In genomic region chr11:35349897-35350296, GRCh38 we compare ENCODE assay signal across 19 cellular contexts.
DNase-seq lines count a peak whose midpoint lies in the region; ATAC-seq lines count a peak whose summit lies in the region.
"Had no signal": no experiment of that assay in that cellular context is flagged by ENCODE, and none has a peak within 500 bp of the region (broad histone marks: within the 10 kb centered on the region; RNA-seq: fewer than 3 reads in every experiment).

No MANE protein-coding gene starts in this region.

- H3K27me3 Mint-ChIP-seq in activated CD4-positive, alpha-beta T cell treated with anti-CD3 and anti-CD28 coated beads, Interleukin-2, amount 10 ng/mL, durations not matched to agents 24 days and 14 days = no peaks in the 10 kb centered on the region
- H3K27me3 Mint-ChIP-seq in activated naive CD4-positive, alpha-beta T cell treated with anti-CD3 and anti-CD28 coated beads, Interleukin-2, amount 50 U/mL, for 24 hours = no peaks in the 10 kb centered on the region
- H3K27me3 Mint-ChIP-seq in activated T-helper 17 cell treated with anti-CD3 and anti-CD28 coated beads, Interleukin-2, amount 50 U/mL, for 72 hours = no peaks in the 10 kb centered on the region
- H3K27me3 Mint-ChIP-seq in stimulated activated naive CD8-positive, alpha-beta T cell treated with anti-CD3 and anti-CD28 coated beads, Interleukin-15, amount 100 ng/mL, for 72 hours = peaks cover 11% of the 10 kb centered on the region

- peaks cover 20% of the 10 kb centered on the region for H3K4me1 Mint-ChIP-seq in activated CD4-positive, alpha-beta T cell treated with anti-CD3 and anti-CD28 coated beads, Interleukin-2, amount 10 ng/mL, durations not matched to agents 24 days and 14 days
- H3K4me1 Mint-ChIP-seq in activated naive CD4-positive, alpha-beta T cell treated with anti-CD3 and anti-CD28 coated beads, Interleukin-2, amount 50 U/mL, for 24 hours = peaks cover 59% of the 10 kb centered on the region
- H3K4me1 Mint-ChIP-seq in activated T-helper 17 cell treated with anti-CD3 and anti-CD28 coated beads, Interleukin-2, amount 50 U/mL, for 72 hours = peaks cover 11% of the 10 kb centered on the region
- peaks cover 40% of the 10 kb centered on the region for H3K4me1 Mint-ChIP-seq in stimulated activated naive CD8-positive, alpha-beta T cell treated with anti-CD3 and anti-CD28 coated beads, Interleukin-15, amount 100 ng/mL, for 72 hours

- intact Hi-C loops in activated CD4-positive, alpha-beta T cell treated with anti-CD3 and anti-CD28 coated beads, Interleukin-2, amount 10 ng/mL, durations not matched to agents 24 days and 14 days (cut with micrococcal nuclease) = no loop called here

- peaks cover 9% of the 10 kb centered on the region for H3K9me3 Mint-ChIP-seq in activated CD4-positive, alpha-beta T cell treated with anti-CD3 and anti-CD28 coated beads, Interleukin-2, amount 10 ng/mL, durations not matched to agents 24 days and 14 days
- no peaks in the 10 kb centered on the region for H3K9me3 Mint-ChIP-seq in activated naive CD4-positive, alpha-beta T cell treated with anti-CD3 and anti-CD28 coated beads, Interleukin-2, amount 50 U/mL, for 24 hours
- H3K9me3 Mint-ChIP-seq in activated T-helper 17 cell treated with anti-CD3 and anti-CD28 coated beads, Interleukin-2, amount 50 U/mL, for 72 hours = no peaks in the 10 kb centered on the region
- H3K9me3 Mint-ChIP-seq in stimulated activated naive CD8-positive, alpha-beta T cell treated with anti-CD3 and anti-CD28 coated beads, Interleukin-15, amount 100 ng/mL, for 72 hours = no peaks in the 10 kb centered on the region

- peak overlapping the region; percentile 4 for H3K4me3 Mint-ChIP-seq in activated CD4-positive, alpha-beta T cell treated with anti-CD3 and anti-CD28 coated beads, Interleukin-2, amount 10 ng/mL, durations not matched to agents 24 days and 14 days
- peak overlapping the region; percentile 77 for H3K4me3 Mint-ChIP-seq in activated naive CD4-positive, alpha-beta T cell treated with anti-CD3 and anti-CD28 coated beads, Interleukin-2, amount 50 U/mL, for 24 hours
- peak overlapping the region; percentile 58 for H3K4me3 Mint-ChIP-seq in activated T-helper 17 cell treated with anti-CD3 and anti-CD28 coated beads, Interleukin-2, amount 50 U/mL, for 72 hours
- peak overlapping the region in 1 of 2 donors; percentile 1 for H3K4me3 Mint-ChIP-seq in stimulated activated naive CD8-positive, alpha-beta T cell treated with anti-CD3 and anti-CD28 coated beads, Interleukin-15, amount 100 ng/mL, for 72 hours

- ATAC-seq in activated T-helper 17 cell treated with anti-CD3 and anti-CD28 coated beads, Interleukin-2, amount 50 U/mL, for 72 hours (replicated peaks) = peak; percentile 49
- peak; percentile 64 for ATAC-seq in stimulated activated naive CD8-positive, alpha-beta T cell treated with anti-CD3 and anti-CD28 coated beads, Interleukin-15, amount 100 ng/mL, for 72 hours
- ATAC-seq: GM12878 had no signal

- no peak for DNase-seq in activated CD4-positive, alpha-beta T cell treated with anti-CD3 and anti-CD28 coated beads, Interleukin-2, amount 10 ng/mL, durations not matched to agents 24 days and 14 days
- DNase-seq in activated CD4-positive, alpha-beta T cell treated with anti-CD3 and anti-CD28 coated beads for 4 hours = no peak
- no peak for DNase-seq in activated naive CD4-positive, alpha-beta T cell (lab: John Stamatoyannopoulos, UW)
- no peak for DNase-seq in stimulated activated naive CD8-positive, alpha-beta T cell treated with anti-CD3 and anti-CD28 coated beads, Interleukin-15, amount 100 ng/mL, for 72 hours
- DNase-seq in DMS 273 treated with DMSO at 0.1 percent for 48 hours (lab: John Stamatoyannopoulos, UW) (no peak), NCI-H510A (lab: John Stamatoyannopoulos, UW) (no peak)
- DNase-seq: 8988T, DMS79, IMR-90, NCI-H1105, NCI-H1694, NCI-H2081, NCI-H2171, NCI-H345, NCI-H526, Peyer's patch had no signal

- H3K36me3 Mint-ChIP-seq in activated CD4-positive, alpha-beta T cell treated with anti-CD3 and anti-CD28 coated beads, Interleukin-2, amount 10 ng/mL, durations not matched to agents 24 days and 14 days (ENCODE audit: low read depth) = peaks cover 3% of the 10 kb centered on the region
- H3K36me3 Mint-ChIP-seq in activated naive CD4-positive, alpha-beta T cell treated with anti-CD3 and anti-CD28 coated beads, Interleukin-2, amount 50 U/mL, for 24 hours = no peaks in the 10 kb centered on the region
- no peaks in the 10 kb centered on the region for H3K36me3 Mint-ChIP-seq in activated T-helper 17 cell treated with anti-CD3 and anti-CD28 coated beads, Interleukin-2, amount 50 U/mL, for 72 hours (ENCODE audit: low read depth)

- no peak overlapping the region for H3K27ac Mint-ChIP-seq in activated CD4-positive, alpha-beta T cell treated with anti-CD3 and anti-CD28 coated beads, Interleukin-2, amount 10 ng/mL, durations not matched to agents 24 days and 14 days
- peak overlapping the region; percentile 75 for H3K27ac Mint-ChIP-seq in activated naive CD4-positive, alpha-beta T cell treated with anti-CD3 and anti-CD28 coated beads, Interleukin-2, amount 50 U/mL, for 24 hours
- no peak overlapping the region for H3K27ac Mint-ChIP-seq in activated T-helper 17 cell treated with anti-CD3 and anti-CD28 coated beads, Interleukin-2, amount 50 U/mL, for 72 hours
- peak overlapping the region in 1 of 2 donors; percentile 13 for H3K27ac Mint-ChIP-seq in stimulated activated naive CD8-positive, alpha-beta T cell treated with anti-CD3 and anti-CD28 coated beads, Interleukin-15, amount 100 ng/mL, for 72 hours
